8 cellular contexts compared by ENCODE assay signal in the genomic region with DNA sequence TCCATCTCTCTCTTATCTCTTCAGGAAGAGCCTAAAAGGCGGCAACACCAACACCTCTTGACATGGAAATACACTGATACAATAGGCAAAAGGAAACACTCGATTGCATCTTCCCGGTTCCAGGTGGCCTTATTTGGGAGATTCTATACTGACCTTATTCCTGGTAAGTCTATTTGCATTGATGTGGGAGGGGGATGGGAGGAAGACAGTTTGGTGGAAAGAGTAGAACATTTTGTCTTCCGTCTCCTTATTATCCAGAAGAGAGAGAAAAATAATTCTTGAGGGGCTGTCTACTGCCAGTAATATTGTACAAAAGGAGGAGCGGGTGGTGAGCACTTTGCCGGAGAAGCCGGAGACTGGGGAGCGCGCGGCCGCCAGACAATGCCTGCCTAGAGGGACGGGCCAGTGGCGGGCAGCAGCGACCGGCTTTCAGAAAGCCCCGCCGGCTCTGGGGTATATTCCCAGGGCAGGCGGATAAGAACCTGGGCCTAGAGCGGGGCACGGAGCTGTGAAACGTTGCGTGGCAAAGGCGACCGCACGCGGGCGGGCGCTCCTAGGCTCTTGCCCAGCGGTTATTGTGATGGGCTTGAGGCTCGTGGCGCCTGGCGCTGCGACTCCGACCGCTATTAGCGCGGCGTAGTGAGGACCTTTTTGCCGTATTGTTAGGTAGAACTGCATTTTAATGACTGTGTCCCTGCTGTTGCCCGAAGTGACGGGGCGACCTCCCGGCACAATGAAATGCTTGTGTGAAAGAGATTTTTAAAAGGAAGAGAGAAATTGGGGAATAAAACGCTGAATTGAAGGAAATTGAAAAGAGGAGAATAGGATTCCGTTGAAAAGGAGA. TPM values are rescaled to one million over a fixed set of nuclear protein-coding genes. Genes with fewer than 3 reads are reported as not detected.
DNase-seq lines count a peak whose midpoint lies in the region; ATAC-seq and TF ChIP-seq lines count a peak whose summit lies in the region.

No MANE protein-coding gene starts in this region.

- peak overlapping the region; percentile 100 for H3K4me2 ChIP-seq in BLaER1

- no peak for TF ChIP-seq CTCF in cardiac fibroblast (IDR thresholded peaks at IDR 0.05; ENCODE audit: low read depth, low read length)

- H3K9ac ChIP-seq in BLaER1 (peak overlapping the region; percentile 55), HUES6 (ENCODE audit: low read length) (no peak overlapping the region)

- no peaks in the 10 kb centered on the region for H3K36me3 ChIP-seq in BLaER1
- H3K36me3 ChIP-seq in HUES6 (ENCODE audit: control insufficient read depth, insufficient read depth, low read length), result no peaks in the 10 kb centered on the region

- no peak for ATAC-seq in GM18505 (IDR thresholded peaks at IDR 0.05; ENCODE audit: unreplicated experiment)

- H3K27me3 ChIP-seq in BLaER1 (peaks cover 54% of the 10 kb centered on the region), HUES6 (ENCODE audit: control insufficient read depth, insufficient read depth, low read length) (peaks cover 100% of the 10 kb centered on the region), mononuclear cell (ENCODE audit: insufficient read depth, low read length) (peaks cover 54% of the 10 kb centered on the region)

- H3K4me3 ChIP-seq in BLaER1, result peak overlapping the region; percentile 69
- peak overlapping the region; percentile 48 for H3K4me3 ChIP-seq in HUES6 (ENCODE audit: low read depth, low read length)
- peak overlapping the region; percentile 26 to 30 for H3K4me3 ChIP-seq in cardiac fibroblast (replicated peaks in 1 of 2; ENCODE audit: low read depth in 2 of 2, low read length in 2 of 2)
- peak overlapping the region; percentile 7 for H3K4me3 ChIP-seq in mononuclear cell (ENCODE audit: low read length)

- peaks cover 6% of the 10 kb centered on the region; the same call in 1 of the 2 replicates for H4K20me1 ChIP-seq in BLaER1

- DNase-seq in cardiac fibroblast (ENCODE audit: low read depth in 2 of 2) (no peak), occipital lobe (lab: John Stamatoyannopoulos, UW) (no peak), NCI-H2029 treated with DMSO at 0.1 percent for 48 hours (lab: John Stamatoyannopoulos, UW) (no peak), DMS79 (lab: John Stamatoyannopoulos, UW) (no peak)

- no peak for TF ChIP-seq POLR2A in GM18505 (IDR thresholded peaks at IDR 0.05; ENCODE audit: borderline replicate concordance, extremely low read depth, insufficient read depth, insufficient read length)

- no peak overlapping the region for H3K27ac ChIP-seq in BLaER1
- H3K27ac ChIP-seq in HUES6 (ENCODE audit: low read depth, low read length), result no peak overlapping the region

- no peaks in the 10 kb centered on the region for H3K9me3 ChIP-seq in BLaER1
- no peaks in the 10 kb centered on the region for H3K9me3 ChIP-seq in HUES6 (ENCODE audit: control insufficient read depth, insufficient read depth, low read depth, low read length)
- no peaks in the 10 kb centered on the region for H3K9me3 ChIP-seq in mononuclear cell (ENCODE audit: low read depth, low read length)

- peaks cover 50% of the 10 kb centered on the region for H3K4me1 ChIP-seq in BLaER1
- H3K4me1 ChIP-seq in HUES6 (ENCODE audit: control insufficient read depth, insufficient read depth, low read length), result peaks cover 20% of the 10 kb centered on the region; the same call in 1 of the 2 replicates
- H3K4me1 ChIP-seq in mononuclear cell (ENCODE audit: insufficient read depth, low read length), result peaks cover 38% of the 10 kb centered on the region

RNA-seq across cellular contexts. Expression of a gene that starts 0.5 kb away (rescaled TPM):
- total RNA-seq in mononuclear cell (4.8 TPM), occipital lobe (24.6 TPM)

Comparison
In these comparisons a context has a peak if more than half of its experiments do, and no peak if none do; other contexts are left out.
1. H3K4me3 ChIP-seq: peak in every context shown above with its lines; median percentile 69 in BLaER1; 48 in HUES6; 28 in cardiac fibroblast; 7 in mononuclear cell.